In genomic region chr10:43105119-43105792, GRCh38 we compare ENCODE assay signal across 1 cellular context.
TF ChIP-seq lines count a peak whose summit lies in the region.

No MANE protein-coding gene starts in this region.

TF ChIP-seq in HepG2, 621 proteins besides CTCF, POLR2A, EP300 and RAD21 (continued from another document and continues in another):
- TF ChIP-seq ZNF335 (CRISPR knock-in tag; IDR thresholded peaks at IDR 0.05) (no peak), ZFY (CRISPR knock-in tag; IDR thresholded peaks at IDR 0.05) (no peak), ZBTB42 (CRISPR knock-in tag; IDR thresholded peaks at IDR 0.05) (no peak), MATR3 (CRISPR knock-in tag; IDR thresholded peaks at IDR 0.05) (no peak), RORA (CRISPR knock-in tag; IDR thresholded peaks at IDR 0.05) (no peak), SNAPC4 (CRISPR knock-in tag; IDR thresholded peaks at IDR 0.05) (no peak), ZFP62 (CRISPR knock-in tag; IDR thresholded peaks at IDR 0.05) (no peak), SETDB1 (CRISPR knock-in tag; IDR thresholded peaks at IDR 0.05; ENCODE audit: borderline replicate concordance) (no peak), ZFP1 (CRISPR knock-in tag; IDR thresholded peaks at IDR 0.05) (no peak), ZNF768 (CRISPR knock-in tag; IDR thresholded peaks at IDR 0.05) (0 out of 2 replicates have a peak, but pooled peaks have one; percentile 13), KLF12 (CRISPR knock-in tag; IDR thresholded peaks at IDR 0.05; ENCODE audit: borderline replicate concordance) (peak; percentile 88; the same call in 1 of the 2 replicates), KLF13 (CRISPR knock-in tag; IDR thresholded peaks at IDR 0.05) (0 out of 2 replicates have a peak, but pooled peaks have one; percentile 53), ARID3A (IDR thresholded peaks at IDR 0.05; ENCODE audit: low read depth, low read length) (no peak), ZNF724P (CRISPR knock-in tag; IDR thresholded peaks at IDR 0.05; ENCODE audit: borderline replicate concordance) (no peak), ZNF280D (CRISPR knock-in tag; IDR thresholded peaks at IDR 0.05) (no peak), ZNF703 (CRISPR knock-in tag; IDR thresholded peaks at IDR 0.05; ENCODE audit: borderline replicate concordance) (no peak), TP53 (CRISPR knock-in tag; conservative IDR thresholded peaks at IDR 0.05) (no peak), CCAR2 (optimal IDR thresholded peaks at IDR 0.05; ENCODE audit: low read depth, low read length) (no peak), ZBTB1 (CRISPR knock-in tag; IDR thresholded peaks at IDR 0.05; ENCODE audit: borderline replicate concordance) (no peak), RNF2 (conservative IDR thresholded peaks at IDR 0.05; ENCODE audit: low read depth) (no peak), MNT (IDR thresholded peaks at IDR 0.05) (no peak), PHF5A (CRISPR knock-in tag; IDR thresholded peaks at IDR 0.05; ENCODE audit: low read depth, unreplicated experiment) (no peak), PAF1 (CRISPR knock-in tag; IDR thresholded peaks at IDR 0.05) (no peak), ATF4 (CRISPR knock-in tag; IDR thresholded peaks at IDR 0.05) (no peak), FIP1L1 (IDR thresholded peaks at IDR 0.05; ENCODE audit: borderline replicate concordance, insufficient read depth, low read depth, low read length) (no peak), BATF2 (CRISPR knock-in tag; IDR thresholded peaks at IDR 0.05) (no peak), TOE1 (CRISPR knock-in tag; IDR thresholded peaks at IDR 0.05) (no peak), TAF15 (IDR thresholded peaks at IDR 0.05; ENCODE audit: low read depth, low read length, poor library complexity, severe bottlenecking) (peak; percentile 36), ZNF205 (CRISPR knock-in tag; IDR thresholded peaks at IDR 0.05) (no peak), DR1 (CRISPR knock-in tag; IDR thresholded peaks at IDR 0.05) (no peak), NCOA1 (CRISPR knock-in tag; IDR thresholded peaks at IDR 0.05) (no peak), PITX1 (CRISPR knock-in tag; IDR thresholded peaks at IDR 0.05) (no peak), ATF7 (IDR thresholded peaks at IDR 0.05) (no peak), ATF7 (CRISPR knock-in tag; IDR thresholded peaks at IDR 0.05) (no peak), ZBTB8A (CRISPR knock-in tag; IDR thresholded peaks at IDR 0.05; ENCODE audit: borderline replicate concordance, low read depth) (no peak)
- TF ChIP-seq, protein P1, sequence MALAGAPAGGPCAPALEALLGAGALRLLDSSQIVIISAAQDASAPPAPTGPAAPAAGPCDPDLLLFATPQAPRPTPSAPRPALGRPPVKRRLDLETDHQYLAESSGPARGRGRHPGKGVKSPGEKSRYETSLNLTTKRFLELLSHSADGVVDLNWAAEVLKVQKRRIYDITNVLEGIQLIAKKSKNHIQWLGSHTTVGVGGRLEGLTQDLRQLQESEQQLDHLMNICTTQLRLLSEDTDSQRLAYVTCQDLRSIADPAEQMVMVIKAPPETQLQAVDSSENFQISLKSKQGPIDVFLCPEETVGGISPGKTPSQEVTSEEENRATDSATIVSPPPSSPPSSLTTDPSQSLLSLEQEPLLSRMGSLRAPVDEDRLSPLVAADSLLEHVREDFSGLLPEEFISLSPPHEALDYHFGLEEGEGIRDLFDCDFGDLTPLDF (CRISPR knock-in tag; IDR thresholded peaks at IDR 0.05), result no peak
- TF ChIP-seq, protein P2, sequence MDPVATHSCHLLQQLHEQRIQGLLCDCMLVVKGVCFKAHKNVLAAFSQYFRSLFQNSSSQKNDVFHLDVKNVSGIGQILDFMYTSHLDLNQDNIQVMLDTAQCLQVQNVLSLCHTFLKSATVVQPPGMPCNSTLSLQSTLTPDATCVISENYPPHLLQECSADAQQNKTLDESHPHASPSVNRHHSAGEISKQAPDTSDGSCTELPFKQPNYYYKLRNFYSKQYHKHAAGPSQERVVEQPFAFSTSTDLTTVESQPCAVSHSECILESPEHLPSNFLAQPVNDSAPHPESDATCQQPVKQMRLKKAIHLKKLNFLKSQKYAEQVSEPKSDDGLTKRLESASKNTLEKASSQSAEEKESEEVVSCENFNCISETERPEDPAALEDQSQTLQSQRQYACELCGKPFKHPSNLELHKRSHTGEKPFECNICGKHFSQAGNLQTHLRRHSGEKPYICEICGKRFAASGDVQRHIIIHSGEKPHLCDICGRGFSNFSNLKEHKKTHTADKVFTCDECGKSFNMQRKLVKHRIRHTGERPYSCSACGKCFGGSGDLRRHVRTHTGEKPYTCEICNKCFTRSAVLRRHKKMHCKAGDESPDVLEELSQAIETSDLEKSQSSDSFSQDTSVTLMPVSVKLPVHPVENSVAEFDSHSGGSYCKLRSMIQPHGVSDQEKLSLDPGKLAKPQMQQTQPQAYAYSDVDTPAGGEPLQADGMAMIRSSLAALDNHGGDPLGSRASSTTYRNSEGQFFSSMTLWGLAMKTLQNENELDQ (CRISPR knock-in tag; IDR thresholded peaks at IDR 0.05; ENCODE audit: borderline replicate concordance), result no peak
- TF ChIP-seq, protein P3, sequence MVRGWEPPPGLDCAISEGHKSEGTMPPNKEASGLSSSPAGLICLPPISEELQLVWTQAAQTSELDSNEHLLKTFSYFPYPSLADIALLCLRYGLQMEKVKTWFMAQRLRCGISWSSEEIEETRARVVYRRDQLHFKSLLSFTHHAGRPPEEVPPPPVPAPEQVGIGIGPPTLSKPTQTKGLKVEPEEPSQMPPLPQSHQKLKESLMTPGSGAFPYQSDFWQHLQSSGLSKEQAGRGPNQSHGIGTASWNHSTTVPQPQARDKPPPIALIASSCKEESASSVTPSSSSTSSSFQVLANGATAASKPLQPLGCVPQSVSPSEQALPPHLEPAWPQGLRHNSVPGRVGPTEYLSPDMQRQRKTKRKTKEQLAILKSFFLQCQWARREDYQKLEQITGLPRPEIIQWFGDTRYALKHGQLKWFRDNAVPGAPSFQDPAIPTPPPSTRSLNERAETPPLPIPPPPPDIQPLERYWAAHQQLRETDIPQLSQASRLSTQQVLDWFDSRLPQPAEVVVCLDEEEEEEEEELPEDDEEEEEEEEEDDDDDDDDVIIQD (CRISPR knock-in tag; IDR thresholded peaks at IDR 0.05; ENCODE audit: low read depth), result no peak
- TF ChIP-seq, protein P4, sequence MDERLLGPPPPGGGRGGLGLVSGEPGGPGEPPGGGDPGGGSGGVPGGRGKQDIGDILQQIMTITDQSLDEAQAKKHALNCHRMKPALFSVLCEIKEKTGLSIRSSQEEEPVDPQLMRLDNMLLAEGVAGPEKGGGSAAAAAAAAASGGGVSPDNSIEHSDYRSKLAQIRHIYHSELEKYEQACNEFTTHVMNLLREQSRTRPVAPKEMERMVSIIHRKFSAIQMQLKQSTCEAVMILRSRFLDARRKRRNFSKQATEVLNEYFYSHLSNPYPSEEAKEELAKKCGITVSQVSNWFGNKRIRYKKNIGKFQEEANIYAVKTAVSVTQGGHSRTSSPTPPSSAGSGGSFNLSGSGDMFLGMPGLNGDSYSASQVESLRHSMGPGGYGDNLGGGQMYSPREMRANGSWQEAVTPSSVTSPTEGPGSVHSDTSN (CRISPR knock-in tag; IDR thresholded peaks at IDR 0.05), result no peak
- TF ChIP-seq, protein P5, sequence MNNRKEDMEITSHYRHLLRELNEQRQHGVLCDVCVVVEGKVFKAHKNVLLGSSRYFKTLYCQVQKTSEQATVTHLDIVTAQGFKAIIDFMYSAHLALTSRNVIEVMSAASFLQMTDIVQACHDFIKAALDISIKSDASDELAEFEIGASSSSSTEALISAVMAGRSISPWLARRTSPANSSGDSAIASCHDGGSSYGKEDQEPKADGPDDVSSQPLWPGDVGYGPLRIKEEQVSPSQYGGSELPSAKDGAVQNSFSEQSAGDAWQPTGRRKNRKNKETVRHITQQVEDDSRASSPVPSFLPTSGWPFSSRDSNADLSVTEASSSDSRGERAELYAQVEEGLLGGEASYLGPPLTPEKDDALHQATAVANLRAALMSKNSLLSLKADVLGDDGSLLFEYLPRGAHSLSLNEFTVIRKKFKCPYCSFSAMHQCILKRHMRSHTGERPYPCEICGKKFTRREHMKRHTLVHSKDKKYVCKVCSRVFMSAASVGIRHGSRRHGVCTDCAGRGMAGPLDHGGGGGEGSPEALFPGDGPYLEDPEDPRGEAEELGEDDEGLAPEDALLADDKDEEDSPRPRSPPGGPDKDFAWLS (CRISPR knock-in tag; IDR thresholded peaks at IDR 0.05; ENCODE audit: borderline replicate concordance), result no peak
